ENCODE assay signal across 15 cellular contexts in the genomic region with DNA sequence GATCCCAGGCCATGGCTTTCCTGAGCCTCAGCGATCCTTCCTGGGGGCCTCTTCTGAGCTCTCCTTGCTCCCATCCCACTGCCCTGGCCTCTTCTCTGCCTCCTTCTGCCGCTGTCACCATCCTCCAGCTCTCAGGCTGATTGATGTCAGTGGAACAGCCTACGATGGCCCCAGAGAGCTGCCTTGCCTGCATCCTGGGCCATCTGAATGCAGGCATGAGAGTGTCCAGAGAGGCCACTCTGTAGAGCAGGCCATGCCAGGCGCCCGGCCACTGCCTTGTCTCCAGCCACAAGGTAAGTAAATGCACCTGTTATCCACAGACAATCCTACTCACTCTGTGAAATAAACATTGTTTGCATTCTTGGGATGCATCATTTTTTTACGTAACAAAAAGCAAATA.
DNase-seq lines count a peak whose midpoint lies in the region; ATAC-seq and TF ChIP-seq lines count a peak whose summit lies in the region.
"Had no signal": no experiment of that assay in that cellular context is flagged by ENCODE, and none has a peak within 500 bp of the region (broad histone marks: within the 10 kb centered on the region; RNA-seq: fewer than 3 reads in every experiment).

No MANE protein-coding gene starts in this region.

- H3K4me1 Mint-ChIP-seq in mesothelial cell of epicardium (peaks cover 44% of the 10 kb centered on the region), type B pancreatic cell (ENCODE audit: unreplicated experiment) (peaks cover 9% of the 10 kb centered on the region)

- no peak overlapping the region for H3K4me3 ChIP-seq in coronary artery

- no peak overlapping the region for H3K4me3 Mint-ChIP-seq in mesothelial cell of epicardium
- no peak overlapping the region for H3K4me3 Mint-ChIP-seq in type B pancreatic cell

- DNase-seq in activated effector memory CD4-positive, alpha-beta T cell treated with anti-CD3 and anti-CD28 coated beads, Interleukin-2, amount 50 U/mL, for 16 hours = peak; percentile 19
- no peak for DNase-seq in activated effector memory CD4-positive, alpha-beta T cell treated with Interleukin-2 at 50 U/mL for 16 hours
- DNase-seq in coronary artery (ENCODE audit: low spot score) (peak; percentile 56), mesothelial cell of epicardium (ENCODE audit: low spot score in 2 of 2, unreplicated experiment in 2 of 2) (no peak), type B pancreatic cell (ENCODE audit: extremely low spot score, unreplicated experiment) (peak; percentile 54), CD1c-positive myeloid dendritic cell (ENCODE audit: extremely low spot score) (no peak)
- DNase-seq: C1 segment of cervical spinal cord, DMS 273 treated with DMSO at 0.1 percent for 48 hours, GF-D8, HCEC 1CT, NCI-H187, NCI-H69, SHP77 treated with DMSO at 0.1 percent for 48 hours had no signal

- TF ChIP-seq CTCF in coronary artery (IDR thresholded peaks at IDR 0.05) (no peak), mesothelial cell of epicardium (IDR thresholded peaks at IDR 0.05; ENCODE audit: unreplicated experiment) (no peak), type B pancreatic cell (conservative IDR thresholded peaks at IDR 0.05) (no peak)

- H3K27ac Mint-ChIP-seq in mesothelial cell of epicardium (peak overlapping the region; percentile 96), type B pancreatic cell (no peak overlapping the region)

- no peak overlapping the region for H3K27ac ChIP-seq in coronary artery

- H3K9me3 Mint-ChIP-seq in mesothelial cell of epicardium (peaks cover 5% of the 10 kb centered on the region), type B pancreatic cell (peaks cover 5% of the 10 kb centered on the region)

- no peak for ATAC-seq in GM21381 (IDR thresholded peaks at IDR 0.05; ENCODE audit: unreplicated experiment)
- ATAC-seq in GM21360 (IDR thresholded peaks at IDR 0.05; ENCODE audit: unreplicated experiment) = no peak

- H3K36me3 Mint-ChIP-seq in mesothelial cell of epicardium (peaks cover 4% of the 10 kb centered on the region), type B pancreatic cell (peaks cover 4% of the 10 kb centered on the region)

- H3K27me3 Mint-ChIP-seq in mesothelial cell of epicardium (ENCODE audit: low read depth) (peaks cover 8% of the 10 kb centered on the region), type B pancreatic cell (peaks cover 9% of the 10 kb centered on the region)

Comparison
In these comparisons a context has a peak if more than half of its experiments do, and no peak if none do; other contexts are left out.
1. DNase-seq: peak in activated effector memory CD4-positive, alpha-beta T cell treated with anti-CD3 and anti-CD28 coated beads, Interleukin-2, amount 50 U/mL, for 16 hours (single experiment), coronary artery (single experiment) and type B pancreatic cell (single experiment); none in activated effector memory CD4-positive, alpha-beta T cell treated with Interleukin-2 at 50 U/mL for 16 hours (single experiment), mesothelial cell of epicardium (0 of 2) and CD1c-positive myeloid dendritic cell (single experiment).